In genomic region chr9:75455444-75455921, GRCh38 we compare ENCODE assay signal across 8 cellular contexts.
DNase-seq lines count a peak whose midpoint lies in the region; ATAC-seq and TF ChIP-seq lines count a peak whose summit lies in the region.

No MANE protein-coding gene starts in this region.

- ATAC-seq in GM21423 (IDR thresholded peaks at IDR 0.05; ENCODE audit: unreplicated experiment) (peak; percentile 98), HG03469 (IDR thresholded peaks at IDR 0.05; ENCODE audit: unreplicated experiment) (peak; percentile 94)

- H3K9me3 ChIP-seq in MG63, result no peaks in the 10 kb centered on the region

- no peaks in the 10 kb centered on the region for H3K27me3 ChIP-seq in MG63

- DNase-seq in DMS79 (lab: John Stamatoyannopoulos, UW) (peak; percentile 10), fibroblast of villous mesenchyme (ENCODE audit: low read depth) (peak; percentile 1), MG63 (no peak), occipital lobe (lab: John Stamatoyannopoulos, UW) (no peak), activated gamma-delta T cell (lab: John Stamatoyannopoulos, UW) (no peak)
- no peak for DNase-seq in stimulated activated CD4-positive, alpha-beta T cell treated with anti-CD3 and anti-CD28 coated beads, Interleukin-4, amount 100 ng/mL, for 1 hour

- no peaks in the 10 kb centered on the region for H3K36me3 ChIP-seq in MG63

- H3K4me3 ChIP-seq in fibroblast of villous mesenchyme (ENCODE audit: low read depth, low read length) (no peak overlapping the region), MG63 (no peak overlapping the region)

- TF ChIP-seq CTCF in fibroblast of villous mesenchyme (IDR thresholded peaks at IDR 0.05; ENCODE audit: insufficient read depth, low read depth, low read length), result no peak

Comparison
In these comparisons a context has a peak if more than half of its experiments do, and no peak if none do; other contexts are left out.
1. DNase-seq: peak in DMS79 (single experiment) and fibroblast of villous mesenchyme (single experiment); none in MG63 (single experiment), stimulated activated CD4-positive, alpha-beta T cell treated with anti-CD3 and anti-CD28 coated beads, Interleukin-4, amount 100 ng/mL, for 1 hour (single experiment), occipital lobe (single experiment) and activated gamma-delta T cell (single experiment).